In the genomic region with DNA sequence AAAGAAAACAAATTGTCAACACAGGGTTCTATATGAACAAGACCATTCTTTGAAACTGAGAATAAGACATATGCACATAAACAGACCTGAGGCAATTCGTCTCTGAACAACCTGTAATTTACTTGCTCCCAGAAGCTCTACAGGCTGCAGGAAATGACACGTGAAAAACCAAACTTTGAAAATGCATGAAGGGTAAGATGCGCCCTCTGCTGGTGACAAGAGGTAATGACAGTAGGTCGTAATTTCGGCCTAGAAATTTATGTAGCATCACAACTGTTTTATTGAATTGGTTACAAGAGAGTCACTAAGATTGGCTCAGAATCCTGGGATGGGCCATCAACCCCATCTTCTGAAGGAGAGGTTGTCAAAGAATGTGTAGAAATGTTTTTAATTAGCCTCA, we compare ENCODE assay signal across 8 cellular contexts.
A peak's percentile ranks its signal among the peaks of the same experiment; 100 is the strongest.
DNase-seq lines count a peak whose midpoint lies in the region; ATAC-seq and TF ChIP-seq lines count a peak whose summit lies in the region.

No MANE protein-coding gene starts in this region.

- TF ChIP-seq EP300 in esophagus muscularis mucosa (IDR thresholded peaks at IDR 0.05), result no peak

- no peaks in the 10 kb centered on the region for H3K4me1 ChIP-seq in esophagus muscularis mucosa

- H3K4me3 ChIP-seq in GM12865 (ENCODE audit: low read depth, low read length) (no peak overlapping the region), SU-DHL-6 (ENCODE audit: insufficient read depth, low read length, poor library complexity, severe bottlenecking) (no peak overlapping the region), esophagus muscularis mucosa (no peak overlapping the region)

- TF ChIP-seq CTCF in C4-2B (conservative IDR thresholded peaks at IDR 0.05) (peak; percentile 77), GM12865 (IDR thresholded peaks at IDR 0.05; ENCODE audit: insufficient read depth, low read depth, low read length, missing control alignments) (peak; percentile 51), SU-DHL-6 (IDR thresholded peaks at IDR 0.05; ENCODE audit: insufficient read depth, low read length, poor library complexity, severe bottlenecking) (peak; percentile 30), esophagus muscularis mucosa (IDR thresholded peaks at IDR 0.05) (peak; percentile 52 to 56 (median 54))

- H3K4me2 ChIP-seq in SU-DHL-6 (ENCODE audit: low read depth, low read length, poor library complexity, severe bottlenecking), result no peak overlapping the region

- no peaks in the 10 kb centered on the region for H3K36me3 ChIP-seq in SU-DHL-6 (ENCODE audit: low read length)
- no peaks in the 10 kb centered on the region for H3K36me3 ChIP-seq in esophagus muscularis mucosa

- H3K27me3 ChIP-seq in SU-DHL-6 (ENCODE audit: low read length) (no peaks in the 10 kb centered on the region), esophagus muscularis mucosa (no peaks in the 10 kb centered on the region)

- TF ChIP-seq POLR2A in esophagus muscularis mucosa (IDR thresholded peaks at IDR 0.05; ENCODE audit: low read depth), result no peak

- ATAC-seq in GM18868 (IDR thresholded peaks at IDR 0.05; ENCODE audit: unreplicated experiment), result no peak

- H3K27ac ChIP-seq in C4-2B, result no peak overlapping the region
- no peak overlapping the region for H3K27ac ChIP-seq in SU-DHL-6 (ENCODE audit: low read depth, low read length)
- H3K27ac ChIP-seq in esophagus muscularis mucosa (replicated peaks in 1 of 4), result no peak overlapping the region

- H3K9ac ChIP-seq in SU-DHL-6 (ENCODE audit: low read length), result no peak overlapping the region

- no peaks in the 10 kb centered on the region for H3F3A ChIP-seq in SU-DHL-6 (ENCODE audit: insufficient read depth)

- no peaks in the 10 kb centered on the region for H3K79me2 ChIP-seq in SU-DHL-6 (ENCODE audit: insufficient read depth, low read length)

- H2AFZ ChIP-seq in SU-DHL-6 (ENCODE audit: low read depth, low read length, severe bottlenecking), result no peak overlapping the region

- DNase-seq in GM12865 (ENCODE audit: low read depth) (peak; percentile 29), LHCN-M2 (ENCODE audit: low read depth) (peak; percentile 19), esophagus muscularis mucosa (ENCODE audit: extremely low spot score) (no peak), pulmonary artery endothelial cell (ENCODE audit: low read depth, low spot score) (peak; percentile 4)
- DNase-seq in effector CD8-positive, alpha-beta T cell (lab: John Stamatoyannopoulos, UW), result no peak

- H3K9me2 ChIP-seq in SU-DHL-6 (replicated peaks; ENCODE audit: insufficient read depth, low read length), result no peaks in the 10 kb centered on the region

- intact Hi-C loops in esophagus muscularis mucosa (cut with DNase I), result no loop called here

- H4K20me1 ChIP-seq in SU-DHL-6 (ENCODE audit: low read depth, low read length), result no peaks in the 10 kb centered on the region

- 24% methylated on average over 5 of the region's 5 CpGs for WGBS in esophagus muscularis mucosa

- H3K9me3 ChIP-seq in SU-DHL-6 (ENCODE audit: insufficient read depth, low read length), result no peaks in the 10 kb centered on the region
- no peaks in the 10 kb centered on the region for H3K9me3 ChIP-seq in esophagus muscularis mucosa

Comparison
In these comparisons a context has a peak if more than half of its experiments do, and no peak if none do; other contexts are left out.
1. DNase-seq: peak in GM12865 (single experiment), LHCN-M2 (single experiment) and pulmonary artery endothelial cell (single experiment); none in esophagus muscularis mucosa (single experiment) and effector CD8-positive, alpha-beta T cell (single experiment).
2. Peak in every context shown above with its lines, with median percentiles within 50 percentile points of each other: CTCF ChIP-seq.